8 cellular contexts compared by ENCODE assay signal in the genomic region with DNA sequence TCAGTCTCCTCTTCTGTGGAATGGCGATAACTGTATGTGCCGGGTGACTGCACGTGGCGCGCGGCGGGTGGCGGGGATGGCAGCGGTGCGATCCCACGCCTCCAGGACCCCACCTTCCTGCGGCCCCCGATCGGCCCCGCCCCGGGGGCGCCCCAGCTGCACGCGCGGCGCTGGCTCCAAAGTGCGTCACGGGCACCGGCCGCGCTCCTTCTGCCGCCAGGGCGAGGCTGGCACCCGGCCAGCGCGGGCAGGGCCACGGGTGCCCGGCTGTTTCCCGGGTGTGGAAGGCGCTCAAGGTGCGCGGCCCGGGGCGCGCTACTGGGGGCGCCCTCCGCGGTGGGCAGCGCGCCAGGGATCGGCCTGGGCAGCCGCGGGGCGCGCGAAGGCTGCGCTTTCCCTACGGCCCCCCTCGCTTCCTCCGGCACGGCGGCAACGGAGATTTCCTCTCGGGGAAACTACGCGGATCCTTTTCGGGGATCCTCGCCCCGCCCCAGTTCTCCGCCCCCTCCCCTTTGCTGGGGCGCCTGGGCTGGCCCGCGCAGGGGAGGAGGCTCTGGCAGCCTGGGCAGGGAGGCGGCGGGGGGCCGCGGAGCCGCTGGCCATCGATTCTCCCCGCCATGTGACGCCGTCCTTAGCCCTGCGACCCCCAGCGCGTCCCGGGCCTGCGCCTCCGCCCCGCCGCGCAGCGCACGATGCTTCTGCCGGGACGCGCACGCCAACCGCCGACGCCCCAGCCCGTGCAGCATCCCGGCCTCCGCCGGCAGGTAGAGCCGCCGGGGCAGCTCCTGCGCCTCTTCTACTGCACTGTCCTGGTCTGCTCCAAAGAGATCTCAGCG. TPM values are rescaled to one million over a fixed set of nuclear protein-coding genes. Genes with fewer than 3 reads are reported as not detected.
DNase-seq lines count a peak whose midpoint lies in the region; ATAC-seq, FAIRE-seq and TF ChIP-seq lines count a peak whose summit lies in the region.

Gene EVA1C (plus strand): TSS at position 545 of the 836 bp plus-strand sequence. CDS start 148 bp downstream, at position 693.

- peaks cover 48% of the 10 kb centered on the region for H3K79me2 ChIP-seq in mammary epithelial cell (ENCODE audit: insufficient read depth, low read length)

- no peaks in the 10 kb centered on the region for H3K9me3 Mint-ChIP-seq in WTC11

- H3K36me3 ChIP-seq in mammary epithelial cell (ENCODE audit: insufficient read depth, low read length): no peaks in the 10 kb centered on the region

- peaks cover 33% of the 10 kb centered on the region for H3K4me1 ChIP-seq in mammary epithelial cell (ENCODE audit: insufficient read depth, low read length)

- no peaks in the 10 kb centered on the region for H3K36me3 Mint-ChIP-seq in WTC11

- TSS peak; percentile 44 for BruUV-seq in mammary epithelial cell (replicated peaks; lab: Mats Ljungman, UMichigan)

- peaks cover 60% of the 10 kb centered on the region for H3K27me3 Mint-ChIP-seq in WTC11 (ENCODE audit: low read depth)

- H3K27ac ChIP-seq in mammary epithelial cell (ENCODE audit: insufficient read depth, low read depth, low read length): peak within 1 kb of the TSS; percentile 86
- H3K27ac ChIP-seq in skin epidermis: peak within 1 kb of the TSS; percentile 72 to 98 (median 91)

- no peaks in the 10 kb centered on the region for H4K20me1 ChIP-seq in mammary epithelial cell (ENCODE audit: insufficient read depth, low read length)

- no peaks in the 10 kb centered on the region for H3K27me3 ChIP-seq in mammary epithelial cell (ENCODE audit: insufficient read depth, low read length)

- H3K4me1 Mint-ChIP-seq in WTC11: peaks cover 33% of the 10 kb centered on the region

- in situ Hi-C loops in mammary epithelial cell (cut with MboI; ENCODE audit: low sequenced_read_pairs in 2 of 2): loop anchor here in 1 of 2 donors (5.0 kb wide), 1 partner anchor 185 kb away; no protein-coding TSS in a partner anchor

- peak within 1 kb of the TSS; percentile 83 for H3K4me3 Mint-ChIP-seq in WTC11

- CTCF ChIA-PET in WTC11 (lab: Charles Lee) (interaction anchor here (1.2 to 4.6 kb wide), 10 partner anchors 9 to 200 kb away, joined by 3 to 24 read pairs (median 5); partner anchors contain the start of gene CFAP298), mammary epithelial cell (lab: Charles Lee; ENCODE audit: low non-redundant PET) (interaction anchor here (0.5 to 0.8 kb wide), 3 partner anchors 11 to 188 kb away, joined by 3 to 17 read pairs (median 3); partner anchors contain the start of gene MIS18A)

- dilution Hi-C loops in mammary epithelial cell (cut with HindIII; ENCODE audit: low sequenced_read_pairs): no loop called here

- H3K4me3 ChIP-seq in mammary epithelial cell (replicated peaks in 1 of 3; ENCODE audit: insufficient read depth in 1 of 3, low read depth in 2 of 3, low read length in 3 of 3) (peak within 1 kb of the TSS; percentile 68 to 80 (median 69)), skin epidermis (peak within 1 kb of the TSS; percentile 41 to 75 (median 62))

- POLR2A ChIA-PET in WTC11 (lab: Charles Lee): interaction anchor here (1.4 kb wide), 1 partner anchor 188 kb away, joined by 4 read pairs; no protein-coding TSS in a partner anchor

- peak within 1 kb of the TSS; percentile 97 for H3K4me2 ChIP-seq in mammary epithelial cell (ENCODE audit: insufficient read depth, low read depth, low read length)

- no peak for TF ChIP-seq CTCF in WTC11 (IDR thresholded peaks at IDR 0.05)
- peak in 1 of 2 donors; percentile 20 for TF ChIP-seq CTCF in mammary epithelial cell (conservative IDR thresholded peaks at IDR 0.05 in 1 of 2, IDR thresholded peaks at IDR 0.05 in 1 of 2; ENCODE audit: extremely low read depth in 1 of 2, insufficient read depth in 1 of 2, low read depth in 1 of 2, low read length in 2 of 2)
- no peak for TF ChIP-seq CTCF in D721Med (IDR thresholded peaks at IDR 0.05; ENCODE audit: insufficient read depth, missing control alignments)

- H2AFZ ChIP-seq in mammary epithelial cell (ENCODE audit: low read depth, low read length): peak within 1 kb of the TSS; percentile 93

- FAIRE-seq in D721Med (lab: Jason Lieb, UNC): no peak

- no peaks in the 10 kb centered on the region for H3K9me3 ChIP-seq in mammary epithelial cell (replicated peaks; ENCODE audit: insufficient read depth, low read length)

- DNase-seq in NCI-H510A treated with DMSO at 0.1 percent for 48 hours (lab: John Stamatoyannopoulos, UW) (peak; percentile 22), NCI-H510A (lab: John Stamatoyannopoulos, UW) (no peak), WTC11 (ENCODE audit: low spot score) (peak; percentile 60), mammary epithelial cell (peak; percentile 69), iPS-NIHi7 (ENCODE audit: extremely low spot score) (peak; percentile 58), D721Med (ENCODE audit: insufficient read length, low spot score) (no peak)

- 1% methylated on average over 20 of the region's 103 CpGs for WGBS in mammary epithelial cell (ENCODE audit: low coverage, missing lambda C conversion rate)

- H3K9ac ChIP-seq in mammary epithelial cell (ENCODE audit: insufficient read depth, low read length): peak within 1 kb of the TSS; percentile 83

- no peak within 1 kb of the TSS for H3K27ac Mint-ChIP-seq in WTC11

- intact Hi-C loops in mammary epithelial cell (cut with micrococcal nuclease): loop anchor here (5.0 kb wide), 3 partner anchors 50 to 85 kb away; no protein-coding TSS in a partner anchor

- ATAC-seq in WTC11 (peak; percentile 80), HG02938 (IDR thresholded peaks at IDR 0.05; ENCODE audit: unreplicated experiment) (no peak)

TF ChIP-seq in WTC11, 78 proteins besides CTCF, POLR2A, EP300 and RAD21 (continues in another document):
- TF ChIP-seq, protein P1, sequence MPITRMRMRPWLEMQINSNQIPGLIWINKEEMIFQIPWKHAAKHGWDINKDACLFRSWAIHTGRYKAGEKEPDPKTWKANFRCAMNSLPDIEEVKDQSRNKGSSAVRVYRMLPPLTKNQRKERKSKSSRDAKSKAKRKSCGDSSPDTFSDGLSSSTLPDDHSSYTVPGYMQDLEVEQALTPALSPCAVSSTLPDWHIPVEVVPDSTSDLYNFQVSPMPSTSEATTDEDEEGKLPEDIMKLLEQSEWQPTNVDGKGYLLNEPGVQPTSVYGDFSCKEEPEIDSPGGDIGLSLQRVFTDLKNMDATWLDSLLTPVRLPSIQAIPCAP (CRISPR knock-in tag; IDR thresholded peaks at IDR 0.05): 0 out of 2 replicates have a peak, but pooled peaks have one; percentile 77
- TF ChIP-seq SMAD3 (CRISPR knock-in tag; IDR thresholded peaks at IDR 0.05; ENCODE audit: borderline replicate concordance): 0 out of 2 replicates have a peak, but pooled peaks have one; percentile 68
- TF ChIP-seq, protein P2, sequence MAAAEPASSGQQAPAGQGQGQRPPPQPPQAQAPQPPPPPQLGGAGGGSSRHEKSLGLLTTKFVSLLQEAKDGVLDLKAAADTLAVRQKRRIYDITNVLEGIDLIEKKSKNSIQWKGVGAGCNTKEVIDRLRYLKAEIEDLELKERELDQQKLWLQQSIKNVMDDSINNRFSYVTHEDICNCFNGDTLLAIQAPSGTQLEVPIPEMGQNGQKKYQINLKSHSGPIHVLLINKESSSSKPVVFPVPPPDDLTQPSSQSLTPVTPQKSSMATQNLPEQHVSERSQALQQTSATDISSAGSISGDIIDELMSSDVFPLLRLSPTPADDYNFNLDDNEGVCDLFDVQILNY (CRISPR knock-in tag; IDR thresholded peaks at IDR 0.05): peak; percentile 21; the same call in 1 of the 2 replicates
- TF ChIP-seq ZNF232 (CRISPR knock-in tag; IDR thresholded peaks at IDR 0.05): peak; percentile 63; the same call in 1 of the 2 replicates
- TF ChIP-seq ZBTB21 (CRISPR knock-in tag; IDR thresholded peaks at IDR 0.05; ENCODE audit: borderline replicate concordance): peak; percentile 63; the same call in 1 of the 2 replicates
- 0 out of 2 replicates have a peak, but pooled peaks have one; percentile 77 for TF ChIP-seq ETV6 (CRISPR knock-in tag; IDR thresholded peaks at IDR 0.05)
- no peak for TF ChIP-seq IRF2 (CRISPR knock-in tag; IDR thresholded peaks at IDR 0.05; ENCODE audit: borderline replicate concordance, low read depth)
- 0 out of 2 replicates have a peak, but pooled peaks have one; percentile 31 for TF ChIP-seq TP53 (CRISPR knock-in tag; IDR thresholded peaks at IDR 0.05)
- TF ChIP-seq JAZF1 (CRISPR knock-in tag; IDR thresholded peaks at IDR 0.05): no peak
- TF ChIP-seq ZNF138 (CRISPR knock-in tag; conservative IDR thresholded peaks at IDR 0.05): 0 out of 2 replicates have a peak, but pooled peaks have one; percentile 70
- TF ChIP-seq, protein P3, sequence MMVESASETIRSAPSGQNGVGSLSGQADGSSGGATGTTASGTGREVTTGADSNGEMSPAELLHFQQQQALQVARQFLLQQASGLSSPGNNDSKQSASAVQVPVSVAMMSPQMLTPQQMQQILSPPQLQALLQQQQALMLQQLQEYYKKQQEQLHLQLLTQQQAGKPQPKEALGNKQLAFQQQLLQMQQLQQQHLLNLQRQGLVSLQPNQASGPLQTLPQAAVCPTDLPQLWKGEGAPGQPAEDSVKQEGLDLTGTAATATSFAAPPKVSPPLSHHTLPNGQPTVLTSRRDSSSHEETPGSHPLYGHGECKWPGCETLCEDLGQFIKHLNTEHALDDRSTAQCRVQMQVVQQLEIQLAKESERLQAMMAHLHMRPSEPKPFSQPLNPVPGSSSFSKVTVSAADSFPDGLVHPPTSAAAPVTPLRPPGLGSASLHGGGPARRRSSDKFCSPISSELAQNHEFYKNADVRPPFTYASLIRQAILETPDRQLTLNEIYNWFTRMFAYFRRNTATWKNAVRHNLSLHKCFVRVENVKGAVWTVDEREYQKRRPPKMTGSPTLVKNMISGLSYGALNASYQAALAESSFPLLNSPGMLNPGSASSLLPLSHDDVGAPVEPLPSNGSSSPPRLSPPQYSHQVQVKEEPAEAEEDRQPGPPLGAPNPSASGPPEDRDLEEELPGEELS (CRISPR knock-in tag; IDR thresholded peaks at IDR 0.05): peak; percentile 92
- no peak for TF ChIP-seq ZNF263 (CRISPR knock-in tag; IDR thresholded peaks at IDR 0.05; ENCODE audit: low read depth)
- peak; percentile 97; the same call in 1 of the 2 replicates for TF ChIP-seq ZNF121 (CRISPR knock-in tag; IDR thresholded peaks at IDR 0.05)
- TF ChIP-seq FOXK1 (CRISPR knock-in tag; IDR thresholded peaks at IDR 0.05): peak; percentile 75; the same call in 1 of the 2 replicates
- TF ChIP-seq USF2 (CRISPR knock-in tag; IDR thresholded peaks at IDR 0.05): peak; percentile 32; the same call in 1 of the 2 replicates
- TF ChIP-seq NR3C1 (CRISPR knock-in tag; conservative IDR thresholded peaks at IDR 0.05; ENCODE audit: low read depth): no peak

RNA-seq across cellular contexts. Expression of gene EVA1C, which starts in this region (rescaled TPM):
- total RNA-seq in WTC11 (2021) (2.3 to 3.6 TPM (median 3.1 TPM) in 3 replicates), mammary epithelial cell (10 to 100 TPM; 11.7 to 28.4 TPM)
- 22.2 TPM for polyA plus RNA-seq in mammary epithelial cell
- 5.7 TPM for polyA minus RNA-seq in mammary epithelial cell

Comparison
In these comparisons a context has a peak if more than half of its experiments do, and no peak if none do; other contexts are left out.
1. DNase-seq: peak in NCI-H510A treated with DMSO at 0.1 percent for 48 hours (single experiment), WTC11 (single experiment), mammary epithelial cell (single experiment) and iPS-NIHi7 (single experiment); none in NCI-H510A (single experiment) and D721Med (single experiment).